Comparison of ENCODE assay signal across 1 cellular context in the genomic region with DNA sequence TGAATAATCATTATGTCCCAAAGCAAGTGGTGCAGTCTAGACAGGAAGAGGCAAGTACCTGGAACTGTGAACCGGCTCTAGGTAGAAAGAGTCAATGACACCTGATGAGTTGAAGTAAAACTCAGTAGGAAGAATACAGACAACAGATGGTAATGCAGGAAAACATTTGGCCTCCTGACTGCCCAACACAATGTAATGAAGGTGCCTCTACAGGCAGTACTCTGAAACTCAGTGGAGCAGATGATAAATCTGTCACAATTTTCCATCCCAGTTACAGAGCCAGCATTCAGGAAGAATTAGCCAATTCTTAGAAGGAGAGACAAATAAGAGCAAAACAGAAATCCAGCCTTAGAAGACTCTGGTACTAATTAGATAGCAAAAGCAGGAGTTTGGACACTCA.
TF ChIP-seq lines count a peak whose summit lies in the region.

No MANE protein-coding gene starts in this region.

TF ChIP-seq in K562, 482 proteins besides CTCF, POLR2A, EP300 and RAD21 (continued from another document):
- TF ChIP-seq, protein P1, sequence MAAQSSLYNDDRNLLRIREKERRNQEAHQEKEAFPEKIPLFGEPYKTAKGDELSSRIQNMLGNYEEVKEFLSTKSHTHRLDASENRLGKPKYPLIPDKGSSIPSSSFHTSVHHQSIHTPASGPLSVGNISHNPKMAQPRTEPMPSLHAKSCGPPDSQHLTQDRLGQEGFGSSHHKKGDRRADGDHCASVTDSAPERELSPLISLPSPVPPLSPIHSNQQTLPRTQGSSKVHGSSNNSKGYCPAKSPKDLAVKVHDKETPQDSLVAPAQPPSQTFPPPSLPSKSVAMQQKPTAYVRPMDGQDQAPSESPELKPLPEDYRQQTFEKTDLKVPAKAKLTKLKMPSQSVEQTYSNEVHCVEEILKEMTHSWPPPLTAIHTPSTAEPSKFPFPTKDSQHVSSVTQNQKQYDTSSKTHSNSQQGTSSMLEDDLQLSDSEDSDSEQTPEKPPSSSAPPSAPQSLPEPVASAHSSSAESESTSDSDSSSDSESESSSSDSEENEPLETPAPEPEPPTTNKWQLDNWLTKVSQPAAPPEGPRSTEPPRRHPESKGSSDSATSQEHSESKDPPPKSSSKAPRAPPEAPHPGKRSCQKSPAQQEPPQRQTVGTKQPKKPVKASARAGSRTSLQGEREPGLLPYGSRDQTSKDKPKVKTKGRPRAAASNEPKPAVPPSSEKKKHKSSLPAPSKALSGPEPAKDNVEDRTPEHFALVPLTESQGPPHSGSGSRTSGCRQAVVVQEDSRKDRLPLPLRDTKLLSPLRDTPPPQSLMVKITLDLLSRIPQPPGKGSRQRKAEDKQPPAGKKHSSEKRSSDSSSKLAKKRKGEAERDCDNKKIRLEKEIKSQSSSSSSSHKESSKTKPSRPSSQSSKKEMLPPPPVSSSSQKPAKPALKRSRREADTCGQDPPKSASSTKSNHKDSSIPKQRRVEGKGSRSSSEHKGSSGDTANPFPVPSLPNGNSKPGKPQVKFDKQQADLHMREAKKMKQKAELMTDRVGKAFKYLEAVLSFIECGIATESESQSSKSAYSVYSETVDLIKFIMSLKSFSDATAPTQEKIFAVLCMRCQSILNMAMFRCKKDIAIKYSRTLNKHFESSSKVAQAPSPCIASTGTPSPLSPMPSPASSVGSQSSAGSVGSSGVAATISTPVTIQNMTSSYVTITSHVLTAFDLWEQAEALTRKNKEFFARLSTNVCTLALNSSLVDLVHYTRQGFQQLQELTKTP (IDR thresholded peaks at IDR 0.05; ENCODE audit: low read depth in 1 of 2, partially characterized antibody in 2 of 2) = no peak
- TF ChIP-seq ZNF239 (CRISPR knock-in tag; IDR thresholded peaks at IDR 0.05) = no peak
- no peak for TF ChIP-seq FOSL1 (tag; conservative IDR thresholded peaks at IDR 0.05)
